8 cellular contexts compared by ENCODE assay signal in the genomic region with DNA sequence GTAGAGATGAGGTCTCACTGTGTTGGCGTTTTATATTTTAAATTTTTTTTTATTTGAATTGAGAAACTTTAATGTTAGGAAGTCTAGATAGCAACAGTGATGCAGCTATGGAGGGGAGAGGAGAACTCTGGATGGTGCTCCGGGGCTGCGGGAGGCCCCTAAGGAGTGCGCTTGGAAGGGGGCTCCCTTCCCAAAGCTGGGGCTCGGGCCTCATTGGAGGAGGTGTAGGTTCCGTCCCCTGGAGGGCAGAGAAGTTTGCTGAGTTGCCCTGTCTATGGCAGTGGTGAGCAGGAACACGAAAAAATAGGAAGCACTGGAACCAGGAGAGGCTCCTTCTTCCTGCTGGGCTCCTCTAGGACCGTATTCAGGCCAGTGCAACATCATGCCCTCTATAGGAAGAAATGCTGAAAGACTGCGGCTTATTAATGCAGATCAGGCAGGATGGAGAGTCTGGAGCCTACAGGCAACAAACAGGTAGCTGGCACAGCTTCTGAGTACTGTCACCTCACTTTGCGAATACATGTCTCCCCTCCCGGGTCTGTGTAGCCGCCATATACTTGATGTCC. TPM values are rescaled to one million over a fixed set of nuclear protein-coding genes. Genes with fewer than 3 reads are reported as not detected.
DNase-seq lines count a peak whose midpoint lies in the region; ATAC-seq and TF ChIP-seq lines count a peak whose summit lies in the region.

No MANE protein-coding gene starts in this region.

- H3K4me3 ChIP-seq in left ventricle myocardium inferior, result no peak overlapping the region
- H3K4me3 ChIP-seq in heart left ventricle, result no peak overlapping the region
- no peak overlapping the region for H3K4me3 ChIP-seq in transverse colon

- in situ Hi-C loops in transverse colon (cut with MboI; ENCODE audit: low pct_ligation_motif_present in 1 of 4, low pct_unique_long_range_greater_than_20kb in 1 of 4, low sequenced_read_pairs in 3 of 4), result no loop called here

- H3K27me3 ChIP-seq in left ventricle myocardium inferior (ENCODE audit: low read depth), result peaks cover 2% of the 10 kb centered on the region
- H3K27me3 ChIP-seq in heart left ventricle, result peaks cover 0 to 6% (median 0%) of the 10 kb centered on the region in 9 donors
- H3K27me3 ChIP-seq in transverse colon, result no peaks in the 10 kb centered on the region

- peaks cover 1% of the 10 kb centered on the region for H3K9me3 ChIP-seq in left ventricle myocardium inferior (replicated peaks)
- no peaks in the 10 kb centered on the region for H3K9me3 ChIP-seq in heart left ventricle
- H3K9me3 ChIP-seq in transverse colon, result no peaks in the 10 kb centered on the region

- intact Hi-C loops in left ventricle myocardium inferior (cut with micrococcal nuclease) (no loop called here), heart left ventricle (cut with DNase I) (no loop called here), transverse colon (cut with DNase I; ENCODE audit: low total_unique reads) (no loop called here)

- TF ChIP-seq EP300 in transverse colon (IDR thresholded peaks at IDR 0.05; ENCODE audit: low read depth), result no peak

- H3K27ac ChIP-seq in left ventricle myocardium inferior (replicated peaks) (no peak overlapping the region), heart left ventricle (no peak overlapping the region), transverse colon (no peak overlapping the region)

- TF ChIP-seq POLR2A in heart left ventricle (IDR thresholded peaks at IDR 0.05) (no peak), transverse colon (IDR thresholded peaks at IDR 0.05) (no peak)

- peak; percentile 26 for TF ChIP-seq CTCF in left ventricle myocardium inferior (IDR thresholded peaks at IDR 0.05; ENCODE audit: borderline replicate concordance)
- TF ChIP-seq CTCF in heart left ventricle (IDR thresholded peaks at IDR 0.05), result peak in 1 of 12 donors; percentile 12
- TF ChIP-seq CTCF in transverse colon (IDR thresholded peaks at IDR 0.05), result peak in 2 of 5 experiments; percentile 9 to 17

- ATAC-seq in heart left ventricle, result no peak
- ATAC-seq in activated CD4-positive, CD25-positive, alpha-beta regulatory T cell treated with anti-CD3 and anti-CD28 coated beads, Interleukin-2, amount 50 U/mL, for 24 hours, result no peak
- no peak for ATAC-seq in GM19397 (IDR thresholded peaks at IDR 0.05; ENCODE audit: unreplicated experiment)

- H3K36me3 ChIP-seq in left ventricle myocardium inferior, result no peaks in the 10 kb centered on the region
- no peaks in the 10 kb centered on the region for H3K36me3 ChIP-seq in heart left ventricle
- no peaks in the 10 kb centered on the region for H3K36me3 ChIP-seq in transverse colon

- WGBS in heart left ventricle, 4 donors, result 72 to 82% (median 75%) methylated on average over 12 of the region's 12 CpGs
- WGBS in transverse colon (ENCODE audit: low coverage in 1 of 2), 2 donors, result 64 to 72% methylated on average over 12 of the region's 12 CpGs

- no peak for DNase-seq in left ventricle myocardium inferior
- DNase-seq in heart left ventricle, result no peak
- DNase-seq in RKO (ENCODE audit: low spot score), result peak; percentile 54
- DNase-seq in glomerular visceral epithelial cell (ENCODE audit: extremely low spot score), result peak; percentile 41
- DNase-seq in HPDE6-E6E7 (ENCODE audit: extremely low spot score), result no peak
- no peak for DNase-seq in transverse colon

- H3K4me1 ChIP-seq in left ventricle myocardium inferior (no peaks in the 10 kb centered on the region), heart left ventricle (no peaks in the 10 kb centered on the region), transverse colon (no peaks in the 10 kb centered on the region)

RNA-seq across cellular contexts. Expression of gene AHRR, which starts 16.1 kb away (rescaled TPM):
- total RNA-seq in left ventricle myocardium inferior (1.4 TPM), heart left ventricle (under 1 TPM in 7 of 9 donors, not detected in 2; 0.12 to 0.69 (median 0.29) TPM), transverse colon (1 to 10 TPM; 1.3 to 8.8 (median 1.5) TPM)
- polyA plus RNA-seq in heart left ventricle, result under 1 TPM; 0.11 to 0.12 TPM

Comparison
In these comparisons a context has a peak if more than half of its experiments do, and no peak if none do; other contexts are left out.
1. DNase-seq: peak in RKO (single experiment) and glomerular visceral epithelial cell (single experiment); none in left ventricle myocardium inferior (single experiment), heart left ventricle (0 of 5), HPDE6-E6E7 (single experiment) and transverse colon (single experiment).